ENCODE assay signal across 29 cellular contexts in the genomic region with DNA sequence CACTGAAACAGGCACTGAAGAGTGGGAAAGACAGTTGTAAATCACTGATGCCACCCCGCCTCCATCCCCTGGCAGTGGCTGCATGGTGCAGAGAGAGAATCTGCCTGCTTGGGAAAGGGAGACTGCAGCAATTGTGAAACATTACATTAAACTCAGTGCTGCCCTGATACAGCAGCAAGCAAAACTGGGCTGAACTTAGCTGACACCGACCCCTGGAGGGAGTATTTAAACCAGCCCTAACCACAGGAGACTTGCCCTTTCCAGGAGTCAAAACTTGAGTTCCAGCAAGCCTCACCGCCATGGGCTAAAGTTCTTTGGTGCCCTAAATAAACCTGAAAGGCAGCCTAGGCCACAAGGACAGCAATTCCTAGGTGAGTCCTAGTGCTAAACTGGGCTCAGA.
"Had no signal": no experiment of that assay in that cellular context is flagged by ENCODE, and none has a peak within 500 bp of the region (broad histone marks: within the 10 kb centered on the region; RNA-seq: fewer than 3 reads in every experiment).

No MANE protein-coding gene starts in this region.

- H3K27ac Mint-ChIP-seq: activated CD4-positive, alpha-beta memory T cell treated with anti-CD3 and anti-CD28 coated beads for 36 hours; activated CD4-positive, alpha-beta T cell treated with anti-CD3 and anti-CD28 coated beads for 36 hours; activated CD4-positive, alpha-beta T cell treated with anti-CD3 and anti-CD28 coated beads, Interleukin-2, amount 10 ng/mL, durations not matched to agents 24 days and 14 days; activated CD8-positive, alpha-beta memory T cell treated with anti-CD3 and anti-CD28 coated beads, Interleukin-2, amount 10 ng/mL, durations not matched to agents 7 days and 5 days; activated CD8-positive, alpha-beta T cell treated with anti-CD3 and anti-CD28 coated beads, Interleukin-2, amount 10 ng/mL, durations not matched to agents 7 days and 5 days; activated naive CD4-positive, alpha-beta T cell treated with anti-CD3 and anti-CD28 coated beads for 36 hours; activated naive CD4-positive, alpha-beta T cell treated with anti-CD3 and anti-CD28 coated beads, Interleukin-2, amount 50 U/mL, for 24 hours; activated naive CD8-positive, alpha-beta T cell treated with anti-CD3 and anti-CD28 coated beads for 36 hours; activated naive CD8-positive, alpha-beta T cell treated with anti-CD3 and anti-CD28 coated beads, Interleukin-2, amount 50 U/mL, for 24 hours; activated T-helper 1 cell treated with anti-CD3 and anti-CD28 coated beads, Interleukin-12 subunit alpha, Interleukin-12 subunit beta, Interleukin-2, Interleukin-4 antibody, amounts not matched to agents 30 ng/mL and 10 ng/mL and 1 ng/mL, durations not matched to agents 14 hours and 24 hours and 36 hours; activated T-helper 2 cell treated with anti-CD3 and anti-CD28 coated beads, Interferon-gamma antibody, Interleukin-2, Interleukin-4, amounts not matched to agents 10 μg/mL and 5 μg/mL and 100 μg/mL, durations not matched to agents 14 hours and 24 hours and 36 hours; dendritic cell treated with granulocyte-macrophage colony-stimulating factor and Interleukin-4, amounts not matched to agents 40 ng/mL and 50 ng/mL, for 4 days; effector memory CD8-positive, alpha-beta T cell had no signal

- H3K36me3 Mint-ChIP-seq: activated CD4-positive, alpha-beta memory T cell treated with anti-CD3 and anti-CD28 coated beads for 36 hours; activated CD8-positive, alpha-beta memory T cell treated with anti-CD3 and anti-CD28 coated beads, Interleukin-2, amount 10 ng/mL, durations not matched to agents 7 days and 5 days; activated naive CD4-positive, alpha-beta T cell treated with anti-CD3 and anti-CD28 coated beads, Interleukin-2, amount 50 U/mL, for 24 hours; activated naive CD8-positive, alpha-beta T cell treated with anti-CD3 and anti-CD28 coated beads for 36 hours had no signal

- H3K9me3 Mint-ChIP-seq: activated CD4-positive, alpha-beta memory T cell treated with anti-CD3 and anti-CD28 coated beads for 36 hours; activated CD4-positive, alpha-beta T cell treated with anti-CD3 and anti-CD28 coated beads, Interleukin-2, amount 10 ng/mL, durations not matched to agents 24 days and 14 days; activated naive CD4-positive, alpha-beta T cell treated with anti-CD3 and anti-CD28 coated beads for 36 hours; activated T-helper 1 cell treated with anti-CD3 and anti-CD28 coated beads, Interleukin-12 subunit alpha, Interleukin-12 subunit beta, Interleukin-2, Interleukin-4 antibody, amounts not matched to agents 30 ng/mL and 10 ng/mL and 1 ng/mL, durations not matched to agents 14 hours and 24 hours and 36 hours; activated T-helper 2 cell treated with anti-CD3 and anti-CD28 coated beads, Interferon-gamma antibody, Interleukin-2, Interleukin-4, amounts not matched to agents 10 μg/mL and 5 μg/mL and 100 μg/mL, durations not matched to agents 14 hours and 24 hours and 36 hours; dendritic cell treated with granulocyte-macrophage colony-stimulating factor and Interleukin-4, amounts not matched to agents 40 ng/mL and 50 ng/mL, for 4 days; effector memory CD8-positive, alpha-beta T cell had no signal

- H3K4me1 ChIP-seq: adrenal gland, body of pancreas had no signal

- H3K4me3 Mint-ChIP-seq: activated CD4-positive, alpha-beta memory T cell treated with anti-CD3 and anti-CD28 coated beads for 36 hours; activated CD4-positive, alpha-beta T cell treated with anti-CD3 and anti-CD28 coated beads for 36 hours; activated CD4-positive, alpha-beta T cell treated with anti-CD3 and anti-CD28 coated beads, Interleukin-2, amount 10 ng/mL, durations not matched to agents 24 days and 14 days; activated CD8-positive, alpha-beta memory T cell treated with anti-CD3 and anti-CD28 coated beads, Interleukin-2, amount 10 ng/mL, durations not matched to agents 7 days and 5 days; activated CD8-positive, alpha-beta T cell treated with anti-CD3 and anti-CD28 coated beads, Interleukin-2, amount 10 ng/mL, durations not matched to agents 7 days and 5 days; activated naive CD4-positive, alpha-beta T cell treated with anti-CD3 and anti-CD28 coated beads for 36 hours; activated naive CD4-positive, alpha-beta T cell treated with anti-CD3 and anti-CD28 coated beads, Interleukin-2, amount 50 U/mL, for 24 hours; activated naive CD8-positive, alpha-beta T cell treated with anti-CD3 and anti-CD28 coated beads for 36 hours; activated naive CD8-positive, alpha-beta T cell treated with anti-CD3 and anti-CD28 coated beads, Interleukin-2, amount 50 U/mL, for 24 hours; activated T-helper 1 cell treated with anti-CD3 and anti-CD28 coated beads, Interleukin-12 subunit alpha, Interleukin-12 subunit beta, Interleukin-2, Interleukin-4 antibody, amounts not matched to agents 30 ng/mL and 10 ng/mL and 1 ng/mL, durations not matched to agents 14 hours and 24 hours and 36 hours; dendritic cell treated with granulocyte-macrophage colony-stimulating factor and Interleukin-4, amounts not matched to agents 40 ng/mL and 50 ng/mL, for 4 days; effector memory CD8-positive, alpha-beta T cell had no signal

- H3K27ac ChIP-seq: adrenal gland, body of pancreas, coronary artery, dorsolateral prefrontal cortex had no signal

- H3K9me3 ChIP-seq: adrenal gland had no signal

- DNase-seq: activated CD4-positive, alpha-beta memory T cell treated with anti-CD3 and anti-CD28 coated beads for 36 hours; activated CD4-positive, alpha-beta T cell treated with anti-CD3 and anti-CD28 coated beads for 36 hours; activated CD4-positive, alpha-beta T cell treated with anti-CD3 and anti-CD28 coated beads, Interleukin-2, amount 10 ng/mL, durations not matched to agents 24 days and 14 days; activated CD4-positive, CD25-positive, alpha-beta regulatory T cell; activated CD4-positive, CD25-positive, alpha-beta regulatory T cell treated with anti-CD3 and anti-CD28 coated beads, Interleukin-2, amount 50 U/mL, for 72 hours; activated CD8-positive, alpha-beta memory T cell treated with anti-CD3 and anti-CD28 coated beads, Interleukin-2, amount 10 ng/mL, durations not matched to agents 7 days and 5 days; activated CD8-positive, alpha-beta memory T cell treated with anti-CD3 and anti-CD28 coated beads, Interleukin-2, amount 50 U/mL, for 4 hours; activated CD8-positive, alpha-beta T cell treated with anti-CD3 and anti-CD28 coated beads, Interleukin-2, amount 10 ng/mL, durations not matched to agents 7 days and 5 days; activated effector memory CD4-positive, alpha-beta T cell treated with anti-CD3 and anti-CD28 coated beads, Interleukin-2, amount 50 U/mL, for 16 hours; activated naive CD4-positive, alpha-beta T cell treated with anti-CD3 and anti-CD28 coated beads for 36 hours; activated naive CD8-positive, alpha-beta T cell treated with anti-CD3 and anti-CD28 coated beads for 36 hours; activated naive CD8-positive, alpha-beta T cell treated with anti-CD3 and anti-CD28 coated beads, Interleukin-2, amount 50 U/mL, for 24 hours; activated T-cell treated with anti-CD3 and anti-CD28 coated beads, Interleukin-2, amount 50 U/mL, for 1 hour; activated T-cell treated with anti-CD3 and anti-CD28 coated beads, Interleukin-2, amount 50 U/mL, for 48 hours; adrenal gland; amygdala; aorta; body of pancreas; caudate nucleus; dorsolateral prefrontal cortex; effector memory CD8-positive, alpha-beta T cell; foreskin fibroblast; T-helper 2 cell had no signal

- ATAC-seq: activated CD4-positive, alpha-beta T cell treated with anti-CD3 and anti-CD28 coated beads for 36 hours; activated CD8-positive, alpha-beta memory T cell treated with anti-CD3 and anti-CD28 coated beads, Interleukin-2, amount 10 ng/mL, durations not matched to agents 7 days and 5 days; activated CD8-positive, alpha-beta T cell treated with anti-CD3 and anti-CD28 coated beads, Interleukin-2, amount 10 ng/mL, durations not matched to agents 7 days and 5 days; activated naive CD8-positive, alpha-beta T cell treated with anti-CD3 and anti-CD28 coated beads, Interleukin-2, amount 50 U/mL, for 24 hours; body of pancreas; effector memory CD8-positive, alpha-beta T cell; esophagus mucosa had no signal

- H3K27me3 ChIP-seq: body of pancreas had no signal

- H3K27me3 Mint-ChIP-seq: activated CD4-positive, alpha-beta T cell treated with anti-CD3 and anti-CD28 coated beads, Interleukin-2, amount 10 ng/mL, durations not matched to agents 24 days and 14 days; activated CD8-positive, alpha-beta memory T cell treated with anti-CD3 and anti-CD28 coated beads, Interleukin-2, amount 10 ng/mL, durations not matched to agents 7 days and 5 days had no signal

- H3K4me3 ChIP-seq: adrenal gland, body of pancreas, coronary artery, dorsolateral prefrontal cortex had no signal

- H3K4me1 Mint-ChIP-seq: activated CD4-positive, alpha-beta T cell treated with anti-CD3 and anti-CD28 coated beads for 36 hours; activated CD4-positive, alpha-beta T cell treated with anti-CD3 and anti-CD28 coated beads, Interleukin-2, amount 10 ng/mL, durations not matched to agents 24 days and 14 days; activated CD8-positive, alpha-beta memory T cell treated with anti-CD3 and anti-CD28 coated beads, Interleukin-2, amount 10 ng/mL, durations not matched to agents 7 days and 5 days; activated naive CD4-positive, alpha-beta T cell treated with anti-CD3 and anti-CD28 coated beads, Interleukin-2, amount 50 U/mL, for 24 hours; activated naive CD8-positive, alpha-beta T cell treated with anti-CD3 and anti-CD28 coated beads for 36 hours; activated naive CD8-positive, alpha-beta T cell treated with anti-CD3 and anti-CD28 coated beads, Interleukin-2, amount 50 U/mL, for 24 hours had no signal

- H3K36me3 ChIP-seq: adrenal gland had no signal
